ENCODE assay signal across 24 cellular contexts in the genomic region with DNA sequence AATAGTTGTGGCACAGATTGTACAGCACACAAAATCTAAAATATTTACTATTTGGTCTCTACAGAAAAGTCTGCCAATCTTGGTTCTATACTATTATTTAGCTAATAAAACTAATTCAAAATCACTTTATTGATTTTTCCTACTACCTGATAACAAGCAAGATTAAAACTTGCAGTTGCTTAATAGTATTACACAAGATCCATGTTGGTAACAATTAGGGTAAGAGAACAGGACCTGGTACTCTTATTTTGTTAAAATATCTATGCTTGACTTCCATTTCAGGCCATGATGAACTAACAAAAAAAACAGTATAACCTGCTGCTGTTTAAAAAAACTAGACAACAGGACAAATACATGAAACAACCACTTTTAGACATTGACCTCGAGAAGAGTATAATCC. TPM values are rescaled to one million over a fixed set of nuclear protein-coding genes. Genes with fewer than 3 reads are reported as not detected.
DNase-seq lines count a peak whose midpoint lies in the region; ATAC-seq, FAIRE-seq and TF ChIP-seq lines count a peak whose summit lies in the region.
"Had no signal": no experiment of that assay in that cellular context is flagged by ENCODE, and none has a peak within 500 bp of the region (broad histone marks: within the 10 kb centered on the region; RNA-seq: fewer than 3 reads in every experiment).

No MANE protein-coding gene starts in this region.

- no peaks in the 10 kb centered on the region for H3K79me2 ChIP-seq in HepG2 (ENCODE audit: insufficient read depth, low read length)

- no peak for FAIRE-seq in HepG2 (lab: Jason Lieb, UNC)
- FAIRE-seq: A204.1, D721Med, GM12878, GM18507 had no signal

- TF ChIP-seq RAD21 in liver (IDR thresholded peaks at IDR 0.05) (peak; percentile 11 to 16), HepG2 (CRISPR knock-in tag; IDR thresholded peaks at IDR 0.05) (no peak)

- H3K36me3 ChIP-seq in liver (ENCODE audit: control insufficient read depth in 4 of 4, insufficient read depth in 3 of 4, low read depth in 1 of 4, low read length in 3 of 4) (no peaks in the 10 kb centered on the region), HepG2 (replicated peaks in 1 of 2; ENCODE audit: control insufficient read depth in 1 of 2, insufficient read depth in 2 of 2, low read length in 2 of 2) (no peaks in the 10 kb centered on the region), right lobe of liver (no peaks in the 10 kb centered on the region), left ventricle myocardium inferior (peaks cover 21% of the 10 kb centered on the region)

- ATAC-seq in HepG2, result no peak
- peak; percentile 74 to 88 (median 84) for ATAC-seq in right lobe of liver
- ATAC-seq: CD8-positive, alpha-beta T cell; GM12878 had no signal

- no peak overlapping the region for H2AFZ ChIP-seq in HepG2 (ENCODE audit: low read length)

- 54% methylated on average over 1 of the region's 1 CpG for WGBS in liver
- 78% methylated on average over 1 of the region's 1 CpG for WGBS in HepG2 (ENCODE audit: low lambda C conversion rate)
- WGBS in right lobe of liver (ENCODE audit: insufficient coverage, low coverage, low lambda C conversion rate, missing lambda C conversion rate), result 47% methylated on average over 1 of the region's 1 CpG

- no peaks in the 10 kb centered on the region for H3K9me3 ChIP-seq in liver (ENCODE audit: control insufficient read depth in 4 of 4, low read length in 3 of 4)
- no peaks in the 10 kb centered on the region for H3K9me3 ChIP-seq in HepG2 (ENCODE audit: low read length)
- H3K9me3 ChIP-seq in right lobe of liver, result no peaks in the 10 kb centered on the region
- H3K9me3 ChIP-seq in left ventricle myocardium inferior (replicated peaks), result peaks cover 14% of the 10 kb centered on the region
- H3K9me3 ChIP-seq: Caco-2 had no signal

- TF ChIP-seq EP300 in HepG2 (IDR thresholded peaks at IDR 0.05; ENCODE audit: low read depth in 2 of 2, low read length in 2 of 2), result no peak
- TF ChIP-seq EP300 in HepG2 (CRISPR knock-in tag; IDR thresholded peaks at IDR 0.05; ENCODE audit: borderline replicate concordance), result no peak

- H3K27me3 ChIP-seq in liver (ENCODE audit: control insufficient read depth in 4 of 4, insufficient read depth in 4 of 4, low read length in 3 of 4) (no peaks in the 10 kb centered on the region), HepG2 (ENCODE audit: control insufficient read depth in 1 of 2, insufficient read depth in 2 of 2, low read length in 2 of 2) (no peaks in the 10 kb centered on the region), right lobe of liver (no peaks in the 10 kb centered on the region), left ventricle myocardium inferior (ENCODE audit: low read depth) (no peaks in the 10 kb centered on the region)
- H3K27me3 ChIP-seq: BLaER1 treated with 17β-estradiol and CSF1 and Interleukin-3, amounts not matched to agents 10 nM and 100 nM had no signal

- H3K27ac ChIP-seq in liver (ENCODE audit: low read depth in 1 of 2, low read length in 2 of 2) (no peak overlapping the region), HepG2 (ENCODE audit: extremely low read length, insufficient read depth, low read length) (no peak overlapping the region), right lobe of liver (no peak overlapping the region), left ventricle myocardium inferior (replicated peaks) (no peak overlapping the region)
- H3K27ac ChIP-seq: BLaER1 treated with 17β-estradiol and CSF1 and Interleukin-3, amounts not matched to agents 10 nM and 100 nM; C4-2B had no signal

- intact Hi-C loops in HepG2 (cut with micrococcal nuclease; ENCODE audit: unreplicated experiment) (loop anchor here (5.0 kb wide), 2 partner anchors 42 to 103 kb away; no protein-coding TSS in a partner anchor), right lobe of liver (cut with DNase I) (no loop called here), left ventricle myocardium inferior (cut with micrococcal nuclease) (no loop called here)

- H3K4me1 ChIP-seq in liver (ENCODE audit: control insufficient read depth in 4 of 4, insufficient read depth in 4 of 4, low read length in 3 of 4) (peaks cover 0 to 22% (median 10%) of the 10 kb centered on the region in 4 donors), HepG2 (ENCODE audit: insufficient read depth, low read length) (peaks cover 46% of the 10 kb centered on the region), right lobe of liver (peaks cover 0 to 22% (median 10%) of the 10 kb centered on the region in 4 donors), left ventricle myocardium inferior (no peaks in the 10 kb centered on the region)
- H3K4me1 ChIP-seq: BLaER1 treated with 17β-estradiol and CSF1 and Interleukin-3, amounts not matched to agents 10 nM and 100 nM had no signal

- no peak overlapping the region for H3K9ac ChIP-seq in liver (ENCODE audit: low read depth in 1 of 2, low read length in 2 of 2)
- H3K9ac ChIP-seq in HepG2 (ENCODE audit: insufficient read depth, low read depth, low read length), result no peak overlapping the region
- H3K9ac ChIP-seq: BLaER1 treated with 17β-estradiol and CSF1 and Interleukin-3, amounts not matched to agents 10 nM and 100 nM had no signal

- in situ Hi-C loops in HepG2 (cut with HindIII; ENCODE audit: extremely low pct_ligation_motif_present, low pct_unique_long_range_greater_than_20kb), result no loop called here

- H3K4me2 ChIP-seq in HepG2 (ENCODE audit: low read depth, low read length), result no peak overlapping the region
- H3K4me2 ChIP-seq: BLaER1 treated with 17β-estradiol and CSF1 and Interleukin-3, amounts not matched to agents 10 nM and 100 nM had no signal

- H4K20me1 ChIP-seq in HepG2 (ENCODE audit: insufficient read depth, low read length), result no peaks in the 10 kb centered on the region
- H4K20me1 ChIP-seq: BLaER1 treated with 17β-estradiol and CSF1 and Interleukin-3, amounts not matched to agents 10 nM and 100 nM had no signal

- DNase-seq in HepG2 (ENCODE audit: low spot score) (no peak), right lobe of liver (no peak), Ammon's horn (ENCODE audit: low spot score) (no peak), left ventricle myocardium inferior (no peak)
- DNase-seq: 8988T; ACHN; Caco-2; Calu3; CD4-positive, alpha-beta T cell; CD8-positive, alpha-beta T cell; DMS 273 treated with DMSO at 0.1 percent for 48 hours; DMS153; DMS53; DMS79; DND-41; EL; GDM1 had no signal

- no TSS peak for BruUV-seq in HepG2 (replicated peaks; lab: Mats Ljungman, UMichigan)

- POLR2A ChIA-PET in HepG2 (lab: Yijun Ruan, JAX), result no interaction called here

- CTCF ChIA-PET in HepG2 (lab: Yijun Ruan, JAX; ENCODE audit: low intra/inter-chr PET ratio, low total read pairs), result no interaction called here

- no peak overlapping the region for H3K4me3 ChIP-seq in liver (ENCODE audit: low read depth in 1 of 3, low read length in 3 of 3)
- no peak overlapping the region for H3K4me3 ChIP-seq in HepG2 (replicated peaks in 1 of 3; ENCODE audit: insufficient read depth in 1 of 3, low read depth in 2 of 3, low read length in 3 of 3)
- no peak overlapping the region for H3K4me3 ChIP-seq in right lobe of liver
- H3K4me3 ChIP-seq in left ventricle myocardium inferior, result no peak overlapping the region
- H3K4me3 ChIP-seq: BLaER1 treated with 17β-estradiol and CSF1 and Interleukin-3, amounts not matched to agents 10 nM and 100 nM; GM12878 had no signal

- TF ChIP-seq POLR2A in HepG2 (IDR thresholded peaks at IDR 0.05; ENCODE audit: insufficient read depth in 1 of 2, low read depth in 2 of 2, low read length in 2 of 2), result no peak
- TF ChIP-seq POLR2A in right lobe of liver (IDR thresholded peaks at IDR 0.05), result no peak

- no peak for TF ChIP-seq CTCF in liver (IDR thresholded peaks at IDR 0.05; ENCODE audit: low read depth, low read length, missing input control)
- no peak for TF ChIP-seq CTCF in HepG2 (CRISPR knock-in tag; IDR thresholded peaks at IDR 0.05)
- TF ChIP-seq CTCF in right lobe of liver (IDR thresholded peaks at IDR 0.05), result no peak
- TF ChIP-seq CTCF in left ventricle myocardium inferior (IDR thresholded peaks at IDR 0.05; ENCODE audit: borderline replicate concordance), result no peak

TF ChIP-seq in liver, 16 proteins besides CTCF, POLR2A, EP300 and RAD21 (continues in another document):
- TF ChIP-seq HNF4G (IDR thresholded peaks at IDR 0.05) (peak; percentile 23), YY1 (IDR thresholded peaks at IDR 0.05) (peak; percentile 44), FOXA1 (IDR thresholded peaks at IDR 0.05) (no peak), GABPA (IDR thresholded peaks at IDR 0.05 in 1 of 2, conservative IDR thresholded peaks at IDR 0.05 in 1 of 2) (no peak)

TF ChIP-seq in HepG2, 621 proteins besides CTCF, POLR2A, EP300 and RAD21 (continues in another document):
- no peak for TF ChIP-seq SIN3A (IDR thresholded peaks at IDR 0.05; ENCODE audit: borderline replicate concordance, low read depth, low read length)

RNA-seq across cellular contexts. Expression of a gene that starts 52.4 kb away (rescaled TPM):
- total RNA-seq in liver (10 to 100 TPM in 1 of 2 donors, 1 to 10 TPM in 1; 8.2 to 10.7 TPM), HepG2 (2016; rRNA removed; fragmentation: Illumina TruSeq; extraction: Trizol) (18.6 and 24.5 TPM in 2 replicates), right lobe of liver (1 to 10 TPM; 4.5 to 6.1 (median 5.3) TPM), left ventricle myocardium inferior (9.4 TPM)
- polyA plus RNA-seq in liver (1 to 10 TPM; 2.0 to 3.4 TPM), HepG2 (2011; rRNA removed) (1.3 and 2.2 TPM in 2 replicates)
- total RNA-seq in HepG2 (2016; cell fraction: cytosol; rRNA removed; fragmentation: Illumina TruSeq; extraction: Trizol; ENCODE audit: low read depth), result 6.6 and 7.8 TPM in 2 replicates
- 19.0 and 24.9 TPM in 2 replicates for total RNA-seq in HepG2 (2016; cell fraction: insoluble cytoplasmic fraction; rRNA removed; fragmentation: Illumina TruSeq; extraction: Trizol)
- total RNA-seq in HepG2 (2016; cell fraction: membrane; rRNA removed; fragmentation: Illumina TruSeq; extraction: Trizol), result 5.0 and 5.3 TPM in 2 replicates
- 42.2 and 43.1 TPM in 2 replicates for total RNA-seq in HepG2 (2016; cell fraction: nucleus; rRNA removed; fragmentation: Illumina TruSeq; extraction: Trizol)
- 0.58 and 0.88 TPM in 2 replicates for polyA plus RNA-seq in HepG2 (2011; cell fraction: cytosol; rRNA removed)
- 1.2 and 1.4 TPM in 2 replicates for polyA plus RNA-seq in HepG2 (2011; cell fraction: nucleus; rRNA removed)
- polyA plus RNA-seq in HepG2 (2012), result 3.5 and 5.6 TPM in 2 replicates
- 0.40 and 0.61 TPM in 2 replicates for polyA plus RNA-seq in HepG2 (2016; cell fraction: cytosol; fragmentation: Illumina TruSeq; extraction: Trizol; ENCODE audit: low read depth)
- 13.1 and 14.7 TPM in 2 replicates for polyA plus RNA-seq in HepG2 (2016; cell fraction: insoluble cytoplasmic fraction; fragmentation: Illumina TruSeq; extraction: Trizol; ENCODE audit: low read depth)
- polyA plus RNA-seq in HepG2 (2016; cell fraction: membrane; fragmentation: Illumina TruSeq; extraction: Trizol; ENCODE audit: low read depth), result 1.3 and 1.4 TPM in 2 replicates
- 6.3 and 7.3 TPM in 2 replicates for polyA plus RNA-seq in HepG2 (2016; cell fraction: nucleus; fragmentation: Illumina TruSeq; extraction: Trizol; ENCODE audit: insufficient read depth, low read depth)
- 2.4 and 2.8 TPM in 2 replicates for polyA minus RNA-seq in HepG2 (2011; rRNA and poly(A)+ RNA removed; ENCODE audit: low replicate concordance)
- 2.4 and 3.1 TPM in 2 replicates for polyA minus RNA-seq in HepG2 (2011; cell fraction: cytosol; rRNA and poly(A)+ RNA removed)
- polyA minus RNA-seq in HepG2 (2011; cell fraction: nucleus; rRNA and poly(A)+ RNA removed), result 35.3 and 37.0 TPM in 2 replicates
